ENCODE assay signal across 1 cellular context in the genomic region with DNA sequence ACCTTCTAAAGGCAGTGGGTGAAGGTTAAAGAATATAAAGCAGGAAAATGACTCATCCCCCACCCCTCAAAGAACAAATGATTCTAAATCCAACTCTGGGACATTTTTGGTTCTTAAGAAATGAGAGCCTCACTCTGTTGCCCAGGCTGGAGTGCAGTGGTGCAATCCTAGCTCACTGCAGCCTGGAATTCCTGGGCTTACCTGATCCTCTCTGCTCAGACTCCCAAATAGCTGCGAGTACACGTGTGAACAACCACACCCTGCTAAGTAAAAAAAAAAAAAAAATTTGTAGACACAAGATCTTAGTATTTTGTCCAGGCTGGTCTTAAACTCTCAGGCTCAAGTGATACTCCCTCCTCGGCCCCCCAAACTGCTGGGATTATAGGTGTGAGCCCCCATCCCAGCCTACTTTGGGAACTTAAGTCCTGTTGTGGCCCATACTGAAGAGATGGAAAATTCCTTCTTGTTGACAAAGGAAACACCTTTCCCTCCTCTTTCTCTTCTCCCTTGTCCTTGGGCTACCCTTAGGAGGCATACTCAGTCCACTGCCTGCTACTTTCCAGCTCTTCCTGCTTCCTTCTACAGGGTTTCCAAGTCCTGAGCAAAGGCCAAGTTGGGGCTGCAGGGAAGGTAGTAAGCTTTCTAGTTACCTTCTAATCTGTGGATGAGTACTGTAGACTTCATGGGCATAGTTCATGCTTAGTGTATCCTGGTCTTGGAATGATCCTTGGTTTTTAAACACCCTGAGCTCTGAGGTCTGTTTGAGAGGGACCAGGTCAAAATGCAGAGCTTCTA.
TF ChIP-seq lines count a peak whose summit lies in the region.

No MANE protein-coding gene starts in this region.

TF ChIP-seq in H1, 55 proteins besides CTCF, POLR2A, EP300 and RAD21:
- TF ChIP-seq GABPA (IDR thresholded peaks at IDR 0.05; ENCODE audit: borderline replicate concordance, insufficient read depth, low read length) (no peak), RXRA (IDR thresholded peaks at IDR 0.05; ENCODE audit: insufficient read depth, low read depth, low read length) (no peak), TAF1 (IDR thresholded peaks at IDR 0.05; ENCODE audit: low read depth, low read length) (no peak), KDM5A (IDR thresholded peaks at IDR 0.05; ENCODE audit: low read length) (no peak), ASH2L (IDR thresholded peaks at IDR 0.05; ENCODE audit: low read length) (no peak), SP2 (IDR thresholded peaks at IDR 0.05; ENCODE audit: low read length) (no peak), CHD1 (IDR thresholded peaks at IDR 0.05; ENCODE audit: low read depth, low read length) (no peak), RNF2 (IDR thresholded peaks at IDR 0.05; ENCODE audit: borderline replicate concordance, low read depth, low read length, missing control alignments, poor library complexity, severe bottlenecking) (no peak), JUND (IDR thresholded peaks at IDR 0.05; ENCODE audit: low read length) (no peak)
TF ChIP-seq in H1: peak in this region for 0.
